ENCODE assay signal across 26 cellular contexts in genomic region chr10:58824396-58824795, GRCh38.
"Had no signal": no experiment of that assay in that cellular context is flagged by ENCODE, and none has a peak within 500 bp of the region (broad histone marks: within the 10 kb centered on the region; RNA-seq: fewer than 3 reads in every experiment).

No MANE protein-coding gene starts in this region.

- H3K27me3 ChIP-seq: stomach, suprapubic skin, testis, thyroid gland, tibial artery, tibial nerve, transverse colon, upper lobe of left lung, upper lobe of right lung, uterus, vagina had no signal

- DNase-seq: stimulated activated CD4-positive, alpha-beta T cell treated with anti-CD3 and anti-CD28 coated beads, Interleukin-2, amount 100 ng/mL, for 48 hours; stimulated activated CD4-positive, alpha-beta T cell treated with anti-CD3 and anti-CD28 coated beads, Interleukin-4, amount 100 ng/mL, for 1 hour; stimulated activated CD4-positive, alpha-beta T cell treated with anti-CD3 and anti-CD28 coated beads, Interleukin-4, amount 100 ng/mL, for 24 hours; stimulated activated CD4-positive, alpha-beta T cell treated with anti-CD3 and anti-CD28 coated beads, Interleukin-4, amount 100 ng/mL, for 4 hours; stimulated activated CD8-positive, alpha-beta memory T cell treated with anti-CD3 and anti-CD28 coated beads, Interleukin-4, amount 100 ng/mL, for 48 hours; stimulated activated naive B cell treated with anti-CD40 and anti-IgM and Interleukin-4, amounts not matched to agents 10 μg/mL and 1 μg/mL and 100 μg/mL, for 72 hours; stimulated activated naive CD4-positive, alpha-beta T cell; stimulated activated naive CD4-positive, alpha-beta T cell treated with Interleukin-2 at 50 U/mL for 16 hours; stimulated activated naive CD8-positive, alpha-beta T cell treated with anti-CD3 and anti-CD28 coated beads, Interleukin-15, amount 100 ng/mL, for 72 hours; stimulated activated naive CD8-positive, alpha-beta T cell treated with anti-CD3 and anti-CD28 coated beads, Interleukin-15, Interleukin-2, amounts not matched to agents 100 U/mL and 50 U/mL, for 24 hours; stomach; substantia nigra; testis; thyroid gland; tibial artery; transverse colon; trophoblast cell; upper lobe of left lung; upper lobe of right lung; uterus had no signal

- ATAC-seq: stimulated activated effector memory CD8-positive, alpha-beta T cell treated with anti-CD3 and anti-CD28 coated beads, Interleukin-12 subunit alpha, Interleukin-12 subunit beta, amount 100 ng/mL, for 72 hours; stimulated activated memory B cell treated with anti-CD40 and anti-IgM and Interleukin-4, amounts not matched to agents 10 μg/mL and 1 μg/mL and 100 μg/mL, for 72 hours; stimulated activated naive B cell treated with anti-CD40 and anti-IgM and Interleukin-4, amounts not matched to agents 10 μg/mL and 1 μg/mL and 100 μg/mL, for 72 hours; stimulated activated naive CD8-positive, alpha-beta T cell treated with anti-CD3 and anti-CD28 coated beads, Interleukin-15, amount 100 ng/mL, for 72 hours; stimulated activated naive CD8-positive, alpha-beta T cell treated with anti-CD3 and anti-CD28 coated beads, Interleukin-15, Interleukin-2, amounts not matched to agents 100 U/mL and 50 U/mL, for 24 hours; upper lobe of right lung had no signal

- H3K27ac ChIP-seq: stomach, suprapubic skin, testis, thoracic aorta, thyroid gland, tibial artery, tibial nerve, transverse colon, upper lobe of left lung, upper lobe of right lung, uterus, vagina had no signal

- H3K4me1 ChIP-seq: testis, thyroid gland, transverse colon, upper lobe of left lung, upper lobe of right lung, uterus had no signal

- H3K4me3 ChIP-seq: stomach, suprapubic skin, testis, thoracic aorta, thyroid gland, tibial artery, tibial nerve, transverse colon, upper lobe of left lung, upper lobe of right lung, uterus, vagina had no signal

- H3K36me3 ChIP-seq: stomach, suprapubic skin, thoracic aorta, thyroid gland, tibial artery, tibial nerve, transverse colon, upper lobe of left lung, upper lobe of right lung, uterus, vagina had no signal

- H3K9me3 ChIP-seq: stomach, suprapubic skin, testis, thoracic aorta, thyroid gland, tibial artery, tibial nerve, transverse colon, upper lobe of left lung, upper lobe of right lung, uterus, vagina had no signal
